In the genomic region with DNA sequence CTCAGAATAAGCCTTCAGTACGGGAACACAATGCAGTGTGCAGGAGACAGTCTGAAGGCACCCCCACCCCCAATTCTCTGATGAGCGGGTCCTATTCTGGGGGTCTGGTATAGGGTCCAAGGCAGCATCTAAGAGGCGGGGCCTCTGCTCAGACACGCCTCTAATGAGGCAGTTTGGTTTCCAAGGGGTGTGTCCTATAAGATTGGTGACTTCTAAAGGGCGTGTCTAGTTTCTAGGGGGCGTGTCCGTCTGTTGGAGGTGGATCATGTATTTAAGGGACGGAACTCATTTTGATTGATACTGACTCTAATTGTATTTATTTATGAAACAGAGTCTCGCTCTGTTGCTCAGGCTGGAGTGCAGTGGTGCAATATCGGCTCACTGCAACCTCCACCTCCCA, we compare ENCODE assay signal across 13 cellular contexts. TPM values are rescaled to one million over a fixed set of nuclear protein-coding genes. Genes with fewer than 3 reads are reported as not detected.
DNase-seq lines count a peak whose midpoint lies in the region; ATAC-seq and TF ChIP-seq lines count a peak whose summit lies in the region.
"Had no signal": no experiment of that assay in that cellular context is flagged by ENCODE, and none has a peak within 500 bp of the region (broad histone marks: within the 10 kb centered on the region; RNA-seq: fewer than 3 reads in every experiment).

No MANE protein-coding gene starts in this region.

- H3K27ac ChIP-seq in SK-N-SH (ENCODE audit: low read depth in 2 of 2, low read length in 1 of 2), result no peak overlapping the region
- no peak overlapping the region for H3K27ac ChIP-seq in PC-3 (ENCODE audit: low read length)
- no peak overlapping the region for H3K27ac ChIP-seq in mesenchymal stem cell (ENCODE audit: low read length, poor library complexity, severe bottlenecking)
- no peak overlapping the region for H3K27ac ChIP-seq in right lobe of liver
- H3K27ac ChIP-seq: psoas muscle had no signal

- CTCF ChIA-PET in SK-N-SH (lab: Yijun Ruan, JAX) (interaction anchor here (1.1 kb wide), 1 partner anchor 41 kb away, joined by 3 read pairs; no protein-coding TSS in a partner anchor), HEK293T (lab: Yijun Ruan, JAX) (no interaction called here), PC-3 (lab: Charles Lee) (no interaction called here)
- CTCF ChIA-PET in activated CD4-positive, alpha-beta memory T cell treated with anti-CD3 and anti-CD28 coated beads, Interleukin-2, amount 10 ng/mL, durations not matched to agents 7 days and 5 days (lab: Charles Lee), result no interaction called here

- DNase-seq in SK-N-SH (no peak), HEK293T (ENCODE audit: extremely low spot score) (peak; percentile 52), PC-3 (peak; percentile 58), mesenchymal stem cell (peak; percentile 24), right lobe of liver (no peak), nucleus accumbens (lab: John Stamatoyannopoulos, UW) (no peak)
- no peak for DNase-seq in activated CD4-positive, alpha-beta memory T cell treated with anti-CD3 and anti-CD28 coated beads, Interleukin-2, amount 10 ng/mL, durations not matched to agents 7 days and 5 days
- DNase-seq: activated naive CD8-positive, alpha-beta T cell treated with anti-CD3 and anti-CD28 coated beads for 36 hours; BE2C; NCI-H524 treated with DMSO at 0.1 percent for 48 hours had no signal

- H3K27me3 ChIP-seq in SK-N-SH (ENCODE audit: insufficient read depth) (no peaks in the 10 kb centered on the region), PC-3 (ENCODE audit: low read length) (no peaks in the 10 kb centered on the region), mesenchymal stem cell (ENCODE audit: control insufficient read depth in 1 of 2, insufficient read depth in 1 of 2, low read length in 2 of 2) (no peaks in the 10 kb centered on the region), right lobe of liver (no peaks in the 10 kb centered on the region)
- H3K27me3 ChIP-seq: BE2C had no signal

- no peak overlapping the region for H2BK5ac ChIP-seq in mesenchymal stem cell (ENCODE audit: low read depth, low read length, poor library complexity, severe bottlenecking)

- H2AK5ac ChIP-seq in mesenchymal stem cell (ENCODE audit: low read length, severe bottlenecking), result peak overlapping the region; percentile 27

- no peak overlapping the region for H4K91ac ChIP-seq in mesenchymal stem cell (ENCODE audit: low read length)

- no peak overlapping the region for H3K27ac Mint-ChIP-seq in activated CD4-positive, alpha-beta memory T cell treated with anti-CD3 and anti-CD28 coated beads, Interleukin-2, amount 10 ng/mL, durations not matched to agents 7 days and 5 days
- H3K27ac Mint-ChIP-seq: activated naive CD8-positive, alpha-beta T cell treated with anti-CD3 and anti-CD28 coated beads for 36 hours; stimulated activated memory B cell treated with anti-CD40 and anti-IgM and Interleukin-4, amounts not matched to agents 10 μg/mL and 1 μg/mL and 100 μg/mL, for 72 hours had no signal

- peaks cover 9% of the 10 kb centered on the region for H3K4me1 Mint-ChIP-seq in activated CD4-positive, alpha-beta memory T cell treated with anti-CD3 and anti-CD28 coated beads, Interleukin-2, amount 10 ng/mL, durations not matched to agents 7 days and 5 days

- H3K27me3 Mint-ChIP-seq in activated CD4-positive, alpha-beta memory T cell treated with anti-CD3 and anti-CD28 coated beads, Interleukin-2, amount 10 ng/mL, durations not matched to agents 7 days and 5 days, result peaks cover 12% of the 10 kb centered on the region
- H3K27me3 Mint-ChIP-seq: activated naive CD8-positive, alpha-beta T cell treated with anti-CD3 and anti-CD28 coated beads for 36 hours; stimulated activated memory B cell treated with anti-CD40 and anti-IgM and Interleukin-4, amounts not matched to agents 10 μg/mL and 1 μg/mL and 100 μg/mL, for 72 hours had no signal

- no peaks in the 10 kb centered on the region for H4K20me1 ChIP-seq in SK-N-SH (ENCODE audit: insufficient read depth)
- H4K20me1 ChIP-seq in PC-3 (ENCODE audit: low read length), result no peaks in the 10 kb centered on the region

- H3K36me3 ChIP-seq in SK-N-SH (replicated peaks in 1 of 2; ENCODE audit: control insufficient read depth in 1 of 2, insufficient read depth in 2 of 2, low read length in 1 of 2), result peaks cover 7 to 20% of the 10 kb centered on the region in 2 experiments
- H3K36me3 ChIP-seq in PC-3 (ENCODE audit: low read depth, low read length), result peaks cover 4% of the 10 kb centered on the region; the same call in 1 of the 2 replicates
- H3K36me3 ChIP-seq in mesenchymal stem cell (ENCODE audit: control insufficient read depth in 1 of 2, insufficient read depth in 2 of 2, low read depth in 1 of 2, low read length in 2 of 2), result peaks cover 21 to 40% of the 10 kb centered on the region in 2 experiments
- H3K36me3 ChIP-seq in right lobe of liver, result no peaks in the 10 kb centered on the region

- H3F3A ChIP-seq in SK-N-SH (replicated peaks; ENCODE audit: insufficient read depth) (peaks cover 8% of the 10 kb centered on the region), PC-3 (ENCODE audit: low read length, unreplicated experiment) (no peaks in the 10 kb centered on the region)

- TF ChIP-seq CTCF in SK-N-SH (IDR thresholded peaks at IDR 0.05), result no peak
- no peak for TF ChIP-seq CTCF in PC-3 (conservative IDR thresholded peaks at IDR 0.05; ENCODE audit: low read depth, low read length)
- TF ChIP-seq CTCF in right lobe of liver (IDR thresholded peaks at IDR 0.05), result no peak

- H2BK120ac ChIP-seq in mesenchymal stem cell (ENCODE audit: low read depth, low read length), result no peak overlapping the region

- no peak overlapping the region for H4K8ac ChIP-seq in mesenchymal stem cell (ENCODE audit: low read length)

- intact Hi-C loops in PC-3 (cut with micrococcal nuclease), result no loop called here
- intact Hi-C loops in right lobe of liver (cut with DNase I), result no loop called here

- no peak overlapping the region for H3K4me3 ChIP-seq in SK-N-SH (ENCODE audit: low read depth in 2 of 2, low read length in 1 of 2)
- no peak overlapping the region for H3K4me3 ChIP-seq in PC-3 (ENCODE audit: low read length)
- H3K4me3 ChIP-seq in mesenchymal stem cell (ENCODE audit: insufficient read depth in 1 of 2, low read depth in 1 of 2, low read length in 2 of 2), result no peak overlapping the region
- no peak overlapping the region for H3K4me3 ChIP-seq in right lobe of liver
- H3K4me3 ChIP-seq: psoas muscle had no signal

- H3K4me2 ChIP-seq in SK-N-SH (no peak overlapping the region), PC-3 (ENCODE audit: low read length) (no peak overlapping the region), mesenchymal stem cell (ENCODE audit: low read length, poor library complexity, severe bottlenecking) (no peak overlapping the region)

- POLR2A ChIA-PET in SK-N-SH (lab: Yijun Ruan, JAX), result no interaction called here
- POLR2A ChIA-PET in HEK293T (lab: Yijun Ruan, JAX), result interaction anchor here (1.0 kb wide), 1 partner anchor 9 kb away, joined by 4 read pairs; the partner anchor contains the start of gene FIZ1
- POLR2A ChIA-PET in PC-3 (lab: Charles Lee; ENCODE audit: unreplicated experiment), result no interaction called here
- POLR2A ChIA-PET in activated CD4-positive, alpha-beta memory T cell treated with anti-CD3 and anti-CD28 coated beads, Interleukin-2, amount 10 ng/mL, durations not matched to agents 7 days and 5 days (lab: Charles Lee), result interaction anchor here (1.0 kb wide), 1 partner anchor 8 kb away, joined by 5 read pairs; the partner anchor contains the start of gene FIZ1

- no peak for TF ChIP-seq RAD21 in SK-N-SH (IDR thresholded peaks at IDR 0.05; ENCODE audit: low read length)

- no peaks in the 10 kb centered on the region for H3K9me2 ChIP-seq in SK-N-SH
- no peaks in the 10 kb centered on the region for H3K9me2 ChIP-seq in PC-3 (replicated peaks; ENCODE audit: low read length)

- H3K4ac ChIP-seq in mesenchymal stem cell (ENCODE audit: low read depth in 1 of 2, low read length in 2 of 2), result no peak overlapping the region

- H3K79me1 ChIP-seq in mesenchymal stem cell (replicated peaks; ENCODE audit: low read length, poor library complexity, severe bottlenecking), result peaks cover 9% of the 10 kb centered on the region

- no peak for TF ChIP-seq POLR2A in right lobe of liver (IDR thresholded peaks at IDR 0.05)

- WGBS in SK-N-SH (ENCODE audit: low lambda C conversion rate), result 82% methylated on average over 10 of the region's 10 CpGs
- WGBS in mesenchymal stem cell, result 81% methylated on average over 10 of the region's 10 CpGs
- 82% methylated on average over 3 of the region's 10 CpGs for WGBS in right lobe of liver (ENCODE audit: insufficient coverage, low coverage, low lambda C conversion rate, missing lambda C conversion rate)

- H3K79me2 ChIP-seq in SK-N-SH (ENCODE audit: insufficient read depth) (no peaks in the 10 kb centered on the region), PC-3 (ENCODE audit: low read length) (no peaks in the 10 kb centered on the region)

- no peak overlapping the region for H3K9ac ChIP-seq in SK-N-SH
- H3K9ac ChIP-seq in PC-3 (ENCODE audit: low read length), result no peak overlapping the region
- no peak overlapping the region for H3K9ac ChIP-seq in mesenchymal stem cell (ENCODE audit: low read length)

- no peak overlapping the region for H3K23ac ChIP-seq in mesenchymal stem cell (ENCODE audit: low read length in 2 of 2)

- H3K4me1 ChIP-seq in SK-N-SH (ENCODE audit: control insufficient read depth in 1 of 2, insufficient read depth in 2 of 2, low read depth in 1 of 2, low read length in 1 of 2), result peaks cover 11% of the 10 kb centered on the region in 2 experiments; a peak in 2 of 4 replicates
- H3K4me1 ChIP-seq in PC-3 (ENCODE audit: insufficient read depth, low read length), result peaks cover 10% of the 10 kb centered on the region
- H3K4me1 ChIP-seq in mesenchymal stem cell (ENCODE audit: control insufficient read depth, insufficient read depth, low read depth, low read length), result peaks cover 17% of the 10 kb centered on the region
- peaks cover 0 to 4% (median 0%) of the 10 kb centered on the region in 4 donors for H3K4me1 ChIP-seq in right lobe of liver

- TF ChIP-seq EP300 in SK-N-SH (IDR thresholded peaks at IDR 0.05; ENCODE audit: borderline replicate concordance in 1 of 2, low read depth in 1 of 2, low read length in 1 of 2), result no peak

- no peak overlapping the region for H3K14ac ChIP-seq in mesenchymal stem cell (ENCODE audit: low read length in 2 of 2)

- ATAC-seq in SK-N-SH treated with all-trans-retinoic acid at 6 μM for 48 hours, result 0 out of 3 replicates have a peak, but pooled peaks have one; percentile 5
- ATAC-seq in PC-3, result no peak
- ATAC-seq in right lobe of liver, result no peak
- ATAC-seq: psoas muscle; stimulated activated memory B cell treated with anti-CD40 and anti-IgM and Interleukin-4, amounts not matched to agents 10 μg/mL and 1 μg/mL and 100 μg/mL, for 72 hours had no signal

- no peak overlapping the region for H2BK12ac ChIP-seq in mesenchymal stem cell (ENCODE audit: low read length in 2 of 2)

- peaks cover 7% of the 10 kb centered on the region for H3K9me3 Mint-ChIP-seq in activated CD4-positive, alpha-beta memory T cell treated with anti-CD3 and anti-CD28 coated beads, Interleukin-2, amount 10 ng/mL, durations not matched to agents 7 days and 5 days
- H3K9me3 Mint-ChIP-seq: activated naive CD8-positive, alpha-beta T cell treated with anti-CD3 and anti-CD28 coated beads for 36 hours had no signal

- H3K9me3 ChIP-seq in SK-N-SH (no peaks in the 10 kb centered on the region), PC-3 (ENCODE audit: low read length) (no peaks in the 10 kb centered on the region), mesenchymal stem cell (ENCODE audit: control insufficient read depth, low read length) (no peaks in the 10 kb centered on the region), right lobe of liver (no peaks in the 10 kb centered on the region)
- H3K9me3 ChIP-seq: BE2C, psoas muscle had no signal

- H2AFZ ChIP-seq in SK-N-SH (ENCODE audit: low read depth) (no peak overlapping the region), PC-3 (ENCODE audit: low read length) (no peak overlapping the region), mesenchymal stem cell (ENCODE audit: low read depth, low read length) (no peak overlapping the region)

- H3K18ac ChIP-seq in mesenchymal stem cell (ENCODE audit: low read depth in 1 of 2, low read length in 2 of 2), result no peak overlapping the region

- no peak overlapping the region for H2BK15ac ChIP-seq in mesenchymal stem cell (ENCODE audit: low read depth, poor library complexity, severe bottlenecking)

- peaks cover 15% of the 10 kb centered on the region for H3K36me3 Mint-ChIP-seq in activated CD4-positive, alpha-beta memory T cell treated with anti-CD3 and anti-CD28 coated beads, Interleukin-2, amount 10 ng/mL, durations not matched to agents 7 days and 5 days (ENCODE audit: low read depth)

- H3K4me3 Mint-ChIP-seq in activated CD4-positive, alpha-beta memory T cell treated with anti-CD3 and anti-CD28 coated beads, Interleukin-2, amount 10 ng/mL, durations not matched to agents 7 days and 5 days, result no peak overlapping the region
- H3K4me3 Mint-ChIP-seq: activated naive CD8-positive, alpha-beta T cell treated with anti-CD3 and anti-CD28 coated beads for 36 hours; stimulated activated memory B cell treated with anti-CD40 and anti-IgM and Interleukin-4, amounts not matched to agents 10 μg/mL and 1 μg/mL and 100 μg/mL, for 72 hours had no signal

- no TSS peak for BruUV-seq in PC-3 (replicated peaks; lab: Mats Ljungman, UMichigan)

RNA-seq across cellular contexts. Expression of gene FIZ1, which starts 8.7 kb away (rescaled TPM):
- polyA plus RNA-seq in SK-N-SH (2012; rRNA removed), result 5.2 and 5.7 TPM in 2 replicates
- polyA plus RNA-seq in SK-N-SH (2012; cell fraction: cytosol; rRNA removed), result 2.5 and 4.3 TPM in 2 replicates
- 20.2 and 24.9 TPM in 2 replicates for polyA plus RNA-seq in SK-N-SH (2012; cell fraction: nucleus; rRNA removed)
- total RNA-seq in PC-3 (2014; rRNA removed) (11.6 and 11.7 TPM in 2 replicates), right lobe of liver (10 to 100 TPM in 1 of 6 experiments, 1 to 10 TPM in 5; 3.0 to 13.1 (median 5.1) TPM)
- polyA plus RNA-seq in mesenchymal stem cell (2013, experiment 1 of 2), result 8.5 TPM
- polyA plus RNA-seq in mesenchymal stem cell (2013, experiment 2 of 2), result 8.9 TPM
- total RNA-seq in activated CD4-positive, alpha-beta memory T cell treated with anti-CD3 and anti-CD28 coated beads, Interleukin-2, amount 10 ng/mL, durations not matched to agents 7 days and 5 days, result 10 to 100 TPM; 10.9 to 11.7 TPM

RNA-seq across cellular contexts. Expression of gene ZNF524, which starts 9.5 kb away (rescaled TPM):
- polyA plus RNA-seq in SK-N-SH (2012; rRNA removed), result 7.2 and 7.3 TPM in 2 replicates
- 4.6 and 7.4 TPM in 2 replicates for polyA plus RNA-seq in SK-N-SH (2012; cell fraction: cytosol; rRNA removed)
- polyA plus RNA-seq in SK-N-SH (2012; cell fraction: nucleus; rRNA removed), result 7.4 and 10.1 TPM in 2 replicates
- total RNA-seq in PC-3 (2014; rRNA removed) (27.7 and 33.1 TPM in 2 replicates), right lobe of liver (10 to 100 TPM in 4 of 6 experiments, 1 to 10 TPM in 2; 8.2 to 21.0 (median 11.3) TPM)
- polyA plus RNA-seq in mesenchymal stem cell (2013, experiment 1 of 2), result 8.4 TPM
- 9.2 TPM for polyA plus RNA-seq in mesenchymal stem cell (2013, experiment 2 of 2)
- 10 to 100 TPM; 35.4 to 37.3 TPM for total RNA-seq in activated CD4-positive, alpha-beta memory T cell treated with anti-CD3 and anti-CD28 coated beads, Interleukin-2, amount 10 ng/mL, durations not matched to agents 7 days and 5 days

RNA-seq across cellular contexts. Expression of gene ZNF579, which starts 10.0 kb away (rescaled TPM):
- polyA plus RNA-seq in SK-N-SH (2012; rRNA removed), result 3.5 and 5.9 TPM in 2 replicates
- polyA plus RNA-seq in SK-N-SH (2012; cell fraction: cytosol; rRNA removed), result 3.4 and 4.9 TPM in 2 replicates
- polyA plus RNA-seq in SK-N-SH (2012; cell fraction: nucleus; rRNA removed), result 13.6 and 14.8 TPM in 2 replicates
- total RNA-seq in PC-3 (2014; rRNA removed), result 13.5 and 26.1 TPM in 2 replicates
- polyA plus RNA-seq in mesenchymal stem cell (2013, experiment 1 of 2), result 25.8 TPM
- polyA plus RNA-seq in mesenchymal stem cell (2013, experiment 2 of 2), result 25.7 TPM
- total RNA-seq in right lobe of liver, result 1 to 10 TPM; 1.9 to 4.6 (median 3.6) TPM
- total RNA-seq in activated CD4-positive, alpha-beta memory T cell treated with anti-CD3 and anti-CD28 coated beads, Interleukin-2, amount 10 ng/mL, durations not matched to agents 7 days and 5 days, result 1 to 10 TPM; 6.4 to 6.6 TPM

RNA-seq across cellular contexts. Expression of gene ZNF865, which starts 14.8 kb away (rescaled TPM):
- polyA plus RNA-seq in SK-N-SH (2012; rRNA removed), result 3.4 and 5.0 TPM in 2 replicates
- polyA plus RNA-seq in SK-N-SH (2012; cell fraction: cytosol; rRNA removed), result 2.7 and 5.2 TPM in 2 replicates
- 11.7 and 16.2 TPM in 2 replicates for polyA plus RNA-seq in SK-N-SH (2012; cell fraction: nucleus; rRNA removed)
- total RNA-seq in PC-3 (2014; rRNA removed) (5.5 and 8.2 TPM in 2 replicates), right lobe of liver (1 to 10 TPM; 4.2 to 6.0 (median 4.7) TPM)
- polyA plus RNA-seq in mesenchymal stem cell (2013, experiment 1 of 2), result 9.1 TPM
- polyA plus RNA-seq in mesenchymal stem cell (2013, experiment 2 of 2), result 8.8 TPM
- total RNA-seq in activated CD4-positive, alpha-beta memory T cell treated with anti-CD3 and anti-CD28 coated beads, Interleukin-2, amount 10 ng/mL, durations not matched to agents 7 days and 5 days, result 10 to 100 TPM; 15.3 to 15.4 TPM

RNA-seq across cellular contexts. Expression of gene ZNF784, which starts 33.7 kb away (rescaled TPM):
- 5.0 and 5.5 TPM in 2 replicates for polyA plus RNA-seq in SK-N-SH (2012; rRNA removed)
- polyA plus RNA-seq in SK-N-SH (2012; cell fraction: cytosol; rRNA removed), result 2.4 and 3.3 TPM in 2 replicates
- 17.9 and 20.4 TPM in 2 replicates for polyA plus RNA-seq in SK-N-SH (2012; cell fraction: nucleus; rRNA removed)
- total RNA-seq in PC-3 (2014; rRNA removed), result 9.0 and 18.0 TPM in 2 replicates
- polyA plus RNA-seq in mesenchymal stem cell (2013, experiment 1 of 2), result 2.4 TPM
- polyA plus RNA-seq in mesenchymal stem cell (2013, experiment 2 of 2), result 2.5 TPM
- 1 to 10 TPM; 2.9 to 5.5 (median 4.1) TPM for total RNA-seq in right lobe of liver
- 1 to 10 TPM; 6.4 to 7.4 TPM for total RNA-seq in activated CD4-positive, alpha-beta memory T cell treated with anti-CD3 and anti-CD28 coated beads, Interleukin-2, amount 10 ng/mL, durations not matched to agents 7 days and 5 days

Comparison
In these comparisons a context has a peak if more than half of its experiments do, and no peak if none do; other contexts are left out.
1. DNase-seq: peak in HEK293T (single experiment), PC-3 (single experiment) and mesenchymal stem cell (single experiment); none in SK-N-SH (single experiment), right lobe of liver (0 of 3), nucleus accumbens (0 of 56) and activated CD4-positive, alpha-beta memory T cell treated with anti-CD3 and anti-CD28 coated beads, Interleukin-2, amount 10 ng/mL, durations not matched to agents 7 days and 5 days (single experiment).
2. POLR2A ChIA-PET loops: an anchor here in HEK293T (1.0 kb wide) and activated CD4-positive, alpha-beta memory T cell treated with anti-CD3 and anti-CD28 coated beads, Interleukin-2, amount 10 ng/mL, durations not matched to agents 7 days and 5 days (1.0 kb wide); none called in SK-N-SH and PC-3.